ENCODE assay signal across 20 cellular contexts in the genomic region with DNA sequence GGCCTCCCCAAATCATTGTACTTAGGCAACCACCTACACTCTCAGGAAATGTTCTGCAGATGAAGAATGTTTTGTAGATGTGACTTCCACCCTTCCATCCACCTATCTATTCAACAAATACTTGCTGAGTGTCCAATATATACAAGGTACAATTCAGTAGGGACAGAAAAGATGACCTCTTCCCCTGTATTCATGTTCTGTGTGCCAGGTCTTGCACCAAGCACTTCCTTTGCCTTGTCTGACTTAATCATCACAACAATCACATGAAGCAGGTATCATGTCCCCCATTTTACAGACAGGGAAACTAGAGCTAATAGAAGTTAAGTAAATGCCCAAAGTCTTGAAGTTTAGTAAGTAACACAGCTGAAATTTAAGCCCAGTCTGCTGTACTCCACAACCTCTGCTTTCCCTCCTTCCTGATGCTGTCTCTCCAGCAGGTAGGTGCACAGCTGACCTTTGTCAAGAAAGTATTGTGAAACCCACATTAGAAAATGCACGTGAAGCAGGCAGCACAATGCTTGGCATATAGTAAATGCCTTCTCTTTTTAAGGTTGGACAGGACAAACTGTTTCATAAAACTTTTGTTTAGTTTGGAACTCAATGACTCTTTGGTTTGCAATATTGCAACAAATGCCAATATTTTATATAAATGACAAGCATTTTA.
A peak's percentile ranks its signal among the peaks of the same experiment; 100 is the strongest.
DNase-seq lines count a peak whose midpoint lies in the region; TF ChIP-seq lines count a peak whose summit lies in the region.
"Had no signal": no experiment of that assay in that cellular context is flagged by ENCODE, and none has a peak within 500 bp of the region (broad histone marks: within the 10 kb centered on the region; RNA-seq: fewer than 3 reads in every experiment).

No MANE protein-coding gene starts in this region.

- H3K4me1 Mint-ChIP-seq in MCF 10A (ENCODE audit: insufficient read depth, unreplicated experiment) = no peaks in the 10 kb centered on the region
- H3K4me1 Mint-ChIP-seq: CD14-positive monocyte; CD8-positive, alpha-beta memory T cell had no signal

- H3K4me3 ChIP-seq in breast epithelium (no peak overlapping the region), fibroblast of the aortic adventitia (ENCODE audit: low read depth, low read length) (no peak overlapping the region), prostate gland (no peak overlapping the region)
- H3K4me3 ChIP-seq: A549; BLaER1 treated with 17β-estradiol and CSF1 and Interleukin-3, amounts not matched to agents 10 nM and 100 nM; HAP-1 had no signal

- no peaks in the 10 kb centered on the region for H3K36me3 ChIP-seq in breast epithelium
- no peaks in the 10 kb centered on the region for H3K36me3 ChIP-seq in prostate gland
- H3K36me3 ChIP-seq: BE2C; BLaER1 treated with 17β-estradiol and CSF1 and Interleukin-3, amounts not matched to agents 10 nM and 100 nM; HAP-1 had no signal

- CTCF ChIA-PET in MCF 10A (lab: Yijun Ruan, JAX) = no interaction called here

- no peak overlapping the region for H3K27ac Mint-ChIP-seq in MCF 10A (ENCODE audit: low read depth, unreplicated experiment)
- H3K27ac Mint-ChIP-seq: CD4-positive, alpha-beta T cell; CD8-positive, alpha-beta memory T cell; HFFc6 had no signal

- H3K4me3 Mint-ChIP-seq in MCF 10A (ENCODE audit: unreplicated experiment) = no peak overlapping the region
- H3K4me3 Mint-ChIP-seq: CD14-positive monocyte; CD4-positive, alpha-beta T cell; CD8-positive, alpha-beta memory T cell; HFFc6 had no signal

- H3K27ac ChIP-seq in breast epithelium (peak overlapping the region; percentile 64 to 69), prostate gland (peak overlapping the region; percentile 35 to 59), substantia nigra (ENCODE audit: low read depth, low read length, poor library complexity, severe bottlenecking) (no peak overlapping the region)
- H3K27ac ChIP-seq: A549; BLaER1 treated with 17β-estradiol and CSF1 and Interleukin-3, amounts not matched to agents 10 nM and 100 nM had no signal

- no peaks in the 10 kb centered on the region for H3K9me3 ChIP-seq in breast epithelium
- H3K9me3 ChIP-seq in prostate gland = no peaks in the 10 kb centered on the region
- H3K9me3 ChIP-seq: A549; BE2C; BLaER1 treated with 17β-estradiol and CSF1 and Interleukin-3, amounts not matched to agents 10 nM and 100 nM; HAP-1 had no signal

- H3K27me3 Mint-ChIP-seq in MCF 10A (ENCODE audit: insufficient read depth, unreplicated experiment) = peaks cover 51% of the 10 kb centered on the region
- H3K27me3 Mint-ChIP-seq: CD4-positive, alpha-beta T cell; CD8-positive, alpha-beta memory T cell had no signal

- intact Hi-C loops in breast epithelium (cut with DNase I; ENCODE audit: low total_unique reads) = no loop called here
- intact Hi-C loops in MCF 10A (cut with micrococcal nuclease) = no loop called here
- intact Hi-C loops in prostate gland (cut with DNase I) = no loop called here

- POLR2A ChIA-PET in MCF 10A (lab: Yijun Ruan, JAX) = interaction anchor here (0.5 kb wide), 1 partner anchor 488 kb away, joined by 4 read pairs; no protein-coding TSS in a partner anchor

- H3K4me1 ChIP-seq in breast epithelium (peaks cover 0 to 9% of the 10 kb centered on the region in 2 donors), prostate gland (replicated peaks) (peaks cover 5% of the 10 kb centered on the region)
- H3K4me1 ChIP-seq: A549; BE2C; BLaER1 treated with 17β-estradiol and CSF1 and Interleukin-3, amounts not matched to agents 10 nM and 100 nM; HAP-1 had no signal

- H3K27me3 ChIP-seq in breast epithelium (no peaks in the 10 kb centered on the region), prostate gland (replicated peaks; ENCODE audit: insufficient read depth) (no peaks in the 10 kb centered on the region)
- H3K27me3 ChIP-seq: BE2C; BLaER1 treated with 17β-estradiol and CSF1 and Interleukin-3, amounts not matched to agents 10 nM and 100 nM had no signal

- DNase-seq in breast epithelium (ENCODE audit: low spot score in 2 of 2) = peak in 1 of 2 donors; percentile 35
- no peak for DNase-seq in MCF 10A (ENCODE audit: unreplicated experiment)
- peak; percentile 13 for DNase-seq in fibroblast of the aortic adventitia (ENCODE audit: low read depth)
- DNase-seq in prostate gland (ENCODE audit: low spot score) = peak; percentile 49
- no peak for DNase-seq in DMS79 (lab: John Stamatoyannopoulos, UW)
- DNase-seq in substantia nigra (lab: John Stamatoyannopoulos, UW) = no peak
- DNase-seq: 8988T; ACHN; AML-193; BE2C; CD4-positive, alpha-beta T cell; CD8-positive, alpha-beta memory T cell; DMS 273 treated with DMSO at 0.1 percent for 48 hours; GF-D8; GOT3; HFFc6 had no signal

- WGBS in prostate gland = 12% methylated on average over 1 of the region's 1 CpG

- H3K36me3 Mint-ChIP-seq in MCF 10A (ENCODE audit: insufficient read depth, unreplicated experiment) = no peaks in the 10 kb centered on the region
- H3K36me3 Mint-ChIP-seq: CD14-positive monocyte; CD8-positive, alpha-beta memory T cell had no signal

- no peaks in the 10 kb centered on the region for H3K9me3 Mint-ChIP-seq in MCF 10A (ENCODE audit: unreplicated experiment)

- no TSS peak for BruUV-seq in MCF 10A (replicated peaks; lab: Mats Ljungman, UMichigan)

- TF ChIP-seq POLR2A in breast epithelium (IDR thresholded peaks at IDR 0.05) = no peak
- TF ChIP-seq POLR2A in prostate gland (IDR thresholded peaks at IDR 0.05) = no peak

- no peak for TF ChIP-seq CTCF in breast epithelium (IDR thresholded peaks at IDR 0.05)
- TF ChIP-seq CTCF in MCF 10A (IDR thresholded peaks at IDR 0.05; ENCODE audit: unreplicated experiment) = no peak
- TF ChIP-seq CTCF in fibroblast of the aortic adventitia (IDR thresholded peaks at IDR 0.05; ENCODE audit: insufficient read depth, low read length) = no peak
- no peak for TF ChIP-seq CTCF in prostate gland (IDR thresholded peaks at IDR 0.05)

Comparison
In these comparisons a context has a peak if more than half of its experiments do, and no peak if none do; other contexts are left out.
1. DNase-seq: peak in fibroblast of the aortic adventitia (single experiment) and prostate gland (single experiment); none in MCF 10A (single experiment), DMS79 (single experiment) and substantia nigra (0 of 49).